ENCODE assay signal across 9 cellular contexts in genomic region chr2:34096552-34097171, GRCh38.
DNase-seq lines count a peak whose midpoint lies in the region; TF ChIP-seq lines count a peak whose summit lies in the region.
"Had no signal": no experiment of that assay in that cellular context is flagged by ENCODE, and none has a peak within 500 bp of the region (broad histone marks: within the 10 kb centered on the region; RNA-seq: fewer than 3 reads in every experiment).

No MANE protein-coding gene starts in this region.

- no peaks in the 10 kb centered on the region for H3K79me2 ChIP-seq in MM.1S (ENCODE audit: low read length)

- H3K4me3 ChIP-seq in H7 (ENCODE audit: insufficient read depth, low read depth, low read length) (no peak overlapping the region), MM.1S (ENCODE audit: low read length) (no peak overlapping the region), suprapubic skin (no peak overlapping the region)
- H3K4me3 ChIP-seq: skin epidermis had no signal

- no peaks in the 10 kb centered on the region for H3K9me3 ChIP-seq in MM.1S (replicated peaks; ENCODE audit: insufficient read depth, low read length)
- no peaks in the 10 kb centered on the region for H3K9me3 ChIP-seq in suprapubic skin

- H3K36me3 ChIP-seq in H7 (replicated peaks; ENCODE audit: control insufficient read depth, insufficient read depth, low read length) (no peaks in the 10 kb centered on the region), MM.1S (replicated peaks; ENCODE audit: insufficient read depth, low read length) (no peaks in the 10 kb centered on the region), suprapubic skin (no peaks in the 10 kb centered on the region)

- peak; percentile 7 for DNase-seq in activated naive CD4-positive, alpha-beta T cell treated with Interleukin-2 at 50 U/mL for 16 hours
- no peak for DNase-seq in activated naive CD4-positive, alpha-beta T cell (lab: John Stamatoyannopoulos, UW)
- DNase-seq in H7 (peak; percentile 22), MM.1S (peak; percentile 64), T1000 (lab: John Stamatoyannopoulos, UW) (peak; percentile 7), dermis microvascular lymphatic vessel endothelial cell (ENCODE audit: low read depth in 2 of 2) (peak; percentile 48 to 73), medulla oblongata (ENCODE audit: extremely low spot score) (peak; percentile 85), suprapubic skin (ENCODE audit: low spot score in 2 of 2) (no peak)

- H4K20me1 ChIP-seq in MM.1S (ENCODE audit: insufficient read depth, low read length), result no peaks in the 10 kb centered on the region

- no peak overlapping the region for H3K9ac ChIP-seq in MM.1S (ENCODE audit: low read length)

- WGBS in suprapubic skin, result 62% methylated on average over 3 of the region's 3 CpGs

- no peaks in the 10 kb centered on the region for H3K27me3 ChIP-seq in H7 (ENCODE audit: control insufficient read depth, insufficient read depth, low read length)
- no peaks in the 10 kb centered on the region for H3K27me3 ChIP-seq in MM.1S (replicated peaks; ENCODE audit: insufficient read depth, low read length)
- H3K27me3 ChIP-seq in suprapubic skin, result no peaks in the 10 kb centered on the region

- no peaks in the 10 kb centered on the region for H3K9me2 ChIP-seq in MM.1S (replicated peaks; ENCODE audit: insufficient read depth, low read length)

- H3K4me1 ChIP-seq in MM.1S (ENCODE audit: low read length) (peaks cover 16% of the 10 kb centered on the region), suprapubic skin (no peaks in the 10 kb centered on the region)

- TF ChIP-seq CTCF in MM.1S (IDR thresholded peaks at IDR 0.05; ENCODE audit: low read length), result peak; percentile 86
- peak; percentile 48 to 60 for TF ChIP-seq CTCF in suprapubic skin (IDR thresholded peaks at IDR 0.05)

- no peak overlapping the region for H3K4me2 ChIP-seq in MM.1S (ENCODE audit: low read depth, low read length)

- TF ChIP-seq EP300 in suprapubic skin (IDR thresholded peaks at IDR 0.05), result no peak

- H3F3A ChIP-seq in MM.1S (ENCODE audit: insufficient read depth, low read length), result no peaks in the 10 kb centered on the region

- H2AFZ ChIP-seq in MM.1S (ENCODE audit: low read length), result no peak overlapping the region

- no peak overlapping the region for H3K27ac ChIP-seq in MM.1S (ENCODE audit: low read length)
- no peak overlapping the region for H3K27ac ChIP-seq in suprapubic skin
- H3K27ac ChIP-seq: skin epidermis had no signal

- no peak for TF ChIP-seq POLR2A in suprapubic skin (IDR thresholded peaks at IDR 0.05)

Comparison
In these comparisons a context has a peak if more than half of its experiments do, and no peak if none do; other contexts are left out.
1. DNase-seq: peak in activated naive CD4-positive, alpha-beta T cell treated with Interleukin-2 at 50 U/mL for 16 hours (single experiment), H7 (single experiment), MM.1S (single experiment), T1000 (single experiment), dermis microvascular lymphatic vessel endothelial cell (2 of 2) and medulla oblongata (single experiment); none in activated naive CD4-positive, alpha-beta T cell (0 of 4) and suprapubic skin (0 of 2).